16 cellular contexts compared by ENCODE assay signal in the genomic region with DNA sequence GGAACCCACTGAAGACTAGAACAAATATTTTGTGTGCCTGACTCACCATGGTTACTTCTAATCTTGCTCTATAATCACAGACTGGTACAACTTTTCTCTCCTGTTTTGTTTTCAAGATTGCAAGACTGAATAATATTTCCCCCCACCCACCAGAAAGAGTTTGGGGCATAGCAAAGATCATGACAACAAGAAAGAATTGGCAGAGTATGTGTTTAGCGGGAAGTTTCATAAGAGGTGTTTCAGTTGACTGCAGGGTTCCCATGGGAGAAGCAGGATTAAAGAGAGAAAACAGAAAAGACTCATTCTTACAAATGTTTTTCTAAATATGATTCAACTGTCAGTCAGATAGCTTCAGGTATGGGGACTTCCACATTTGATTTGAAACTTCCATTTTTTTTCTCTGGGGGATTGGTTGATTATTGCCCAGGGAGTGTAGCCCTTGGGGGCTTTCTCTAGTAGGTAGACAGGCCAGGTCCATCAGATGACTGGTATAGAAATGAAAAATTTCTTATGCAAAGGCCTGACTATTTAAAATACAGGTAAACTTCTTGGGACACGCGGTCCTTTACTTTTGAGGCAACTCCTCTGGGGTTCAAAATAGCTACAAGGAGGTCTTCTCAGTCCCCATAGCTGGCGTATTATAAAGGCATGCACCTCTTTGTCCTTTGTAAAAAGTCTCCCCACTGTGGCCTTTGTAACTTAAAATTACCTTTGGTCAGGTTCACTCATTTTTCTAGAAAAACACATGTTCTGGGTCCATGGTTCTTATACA. TPM values are rescaled to one million over a fixed set of nuclear protein-coding genes. Genes with fewer than 3 reads are reported as not detected.
A peak's percentile ranks its signal among the peaks of the same experiment; 100 is the strongest.
DNase-seq lines count a peak whose midpoint lies in the region; ATAC-seq and TF ChIP-seq lines count a peak whose summit lies in the region.
"Had no signal": no experiment of that assay in that cellular context is flagged by ENCODE, and none has a peak within 500 bp of the region (broad histone marks: within the 10 kb centered on the region; RNA-seq: fewer than 3 reads in every experiment).

No MANE protein-coding gene starts in this region.

- no peak for DNase-seq in memory B cell (ENCODE audit: low spot score in 2 of 2)
- no peak for DNase-seq in SJCRH30
- no peak for DNase-seq in NK-92 (lab: John Stamatoyannopoulos, UW; ENCODE audit: unreplicated experiment)
- no peak for DNase-seq in mesenteric fat pad (ENCODE audit: low spot score)
- DNase-seq in transverse colon = no peak
- DNase-seq: activated CD4-positive, alpha-beta T cell treated with anti-CD3 and anti-CD28 coated beads, Interleukin-2, amount 50 U/mL, for 4 hours; esophagus squamous epithelium; NK-92 treated with Interleukin-12 subunit alpha and Interleukin-12 subunit beta, amount 100 ng/mL, for 24 hours; SW 1271 had no signal

- TF ChIP-seq EP300 in transverse colon (IDR thresholded peaks at IDR 0.05; ENCODE audit: low read depth) = no peak

- no peaks in the 10 kb centered on the region for H3K27me3 ChIP-seq in SJCRH30
- H3K27me3 ChIP-seq in transverse colon = no peaks in the 10 kb centered on the region
- H3K27me3 ChIP-seq: esophagus squamous epithelium had no signal

- TF ChIP-seq CTCF in transverse colon (IDR thresholded peaks at IDR 0.05) = no peak

- H3K4me3 ChIP-seq in SJCRH30 (no peak overlapping the region), transverse colon (no peak overlapping the region)
- H3K4me3 ChIP-seq: esophagus squamous epithelium had no signal

- no peaks in the 10 kb centered on the region for H3K9me3 ChIP-seq in SJCRH30 (replicated peaks)
- no peaks in the 10 kb centered on the region for H3K9me3 ChIP-seq in transverse colon
- H3K9me3 ChIP-seq: esophagus squamous epithelium had no signal

- peaks cover 7% of the 10 kb centered on the region for H3K4me1 Mint-ChIP-seq in memory B cell

- intact Hi-C loops in transverse colon (cut with DNase I; ENCODE audit: low total_unique reads) = no loop called here

- no peak for TF ChIP-seq POLR2A in transverse colon (IDR thresholded peaks at IDR 0.05)

- in situ Hi-C loops in transverse colon (cut with MboI; ENCODE audit: low pct_ligation_motif_present in 1 of 4, low pct_unique_long_range_greater_than_20kb in 1 of 4, low sequenced_read_pairs in 3 of 4) = loop anchor here in 2 of 4 donors (10.0 kb wide), 1 partner anchor 64 kb away; no protein-coding TSS in a partner anchor

- 83 to 85% methylated on average over 4 of the region's 4 CpGs for WGBS in transverse colon (ENCODE audit: low coverage in 1 of 2), 2 donors

- H3K4me3 Mint-ChIP-seq in memory B cell = no peak overlapping the region
- H3K4me3 Mint-ChIP-seq: activated naive CD4-positive, alpha-beta T cell treated with anti-CD3 and anti-CD28 coated beads, Interleukin-2, amount 50 U/mL, for 24 hours had no signal

- no peaks in the 10 kb centered on the region for H3K27me3 Mint-ChIP-seq in memory B cell
- H3K27me3 Mint-ChIP-seq: activated naive CD4-positive, alpha-beta T cell treated with anti-CD3 and anti-CD28 coated beads, Interleukin-2, amount 50 U/mL, for 24 hours had no signal

- H3K4me1 ChIP-seq in SJCRH30 (no peaks in the 10 kb centered on the region), transverse colon (no peaks in the 10 kb centered on the region)
- H3K4me1 ChIP-seq: esophagus squamous epithelium had no signal

- H3K9me3 Mint-ChIP-seq in memory B cell = peaks cover 11% of the 10 kb centered on the region
- H3K9me3 Mint-ChIP-seq: activated naive CD4-positive, alpha-beta T cell treated with anti-CD3 and anti-CD28 coated beads, Interleukin-2, amount 50 U/mL, for 24 hours had no signal

- peak; percentile 80 for ATAC-seq in GM18868 (IDR thresholded peaks at IDR 0.05; ENCODE audit: unreplicated experiment)
- ATAC-seq in GM21528 (IDR thresholded peaks at IDR 0.05; ENCODE audit: low FRiP score, unreplicated experiment) = peak; percentile 62
- peak; percentile 72 for ATAC-seq in HG03064 (IDR thresholded peaks at IDR 0.05; ENCODE audit: low read depth, unreplicated experiment)
- peak; percentile 55 for ATAC-seq in memory B cell (ENCODE audit: low read depth)
- ATAC-seq: sciatic nerve had no signal

- peaks cover 9% of the 10 kb centered on the region for H3K36me3 Mint-ChIP-seq in memory B cell

- H3K36me3 ChIP-seq in SJCRH30 (no peaks in the 10 kb centered on the region), transverse colon (no peaks in the 10 kb centered on the region)
- H3K36me3 ChIP-seq: esophagus squamous epithelium had no signal

- H3K27ac ChIP-seq in SJCRH30 (no peak overlapping the region), transverse colon (no peak overlapping the region)
- H3K27ac ChIP-seq: esophagus squamous epithelium had no signal

- peak overlapping the region; percentile 71 for H3K27ac Mint-ChIP-seq in memory B cell
- H3K27ac Mint-ChIP-seq: activated naive CD4-positive, alpha-beta T cell treated with anti-CD3 and anti-CD28 coated beads, Interleukin-2, amount 50 U/mL, for 24 hours had no signal

RNA-seq across cellular contexts. Expression of a gene that starts 13.9 kb away (rescaled TPM):
- not detected in 2 replicates for total RNA-seq in SJCRH30 (2014; rRNA removed; shearing (Covaris generic))
- not detected for total RNA-seq in mesenteric fat pad
- total RNA-seq in transverse colon = not detected
- total RNA-seq: esophagus squamous epithelium, HT-29, myocyte, sciatic nerve had no signal

RNA-seq across cellular contexts. Expression of a gene that starts 33.4 kb away (rescaled TPM):
- total RNA-seq in SJCRH30 (2014; rRNA removed; shearing (Covaris generic)) = not detected in 2 replicates
- total RNA-seq in mesenteric fat pad (not detected), transverse colon (not detected)
- total RNA-seq: esophagus squamous epithelium, HT-29, myocyte, sciatic nerve had no signal

RNA-seq across cellular contexts. Expression of a gene that starts 43.6 kb away (rescaled TPM):
- not detected in 2 replicates for total RNA-seq in SJCRH30 (2014; rRNA removed; shearing (Covaris generic))
- total RNA-seq in mesenteric fat pad = not detected
- total RNA-seq in transverse colon = not detected
- total RNA-seq: esophagus squamous epithelium, HT-29, myocyte, sciatic nerve had no signal

RNA-seq across cellular contexts. Expression of a gene that starts 53.8 kb away (rescaled TPM):
- not detected in 2 replicates for total RNA-seq in SJCRH30 (2014; rRNA removed; shearing (Covaris generic))
- not detected for total RNA-seq in mesenteric fat pad
- total RNA-seq in transverse colon = not detected
- total RNA-seq: esophagus squamous epithelium, HT-29, myocyte, sciatic nerve had no signal
